In the genomic region with DNA sequence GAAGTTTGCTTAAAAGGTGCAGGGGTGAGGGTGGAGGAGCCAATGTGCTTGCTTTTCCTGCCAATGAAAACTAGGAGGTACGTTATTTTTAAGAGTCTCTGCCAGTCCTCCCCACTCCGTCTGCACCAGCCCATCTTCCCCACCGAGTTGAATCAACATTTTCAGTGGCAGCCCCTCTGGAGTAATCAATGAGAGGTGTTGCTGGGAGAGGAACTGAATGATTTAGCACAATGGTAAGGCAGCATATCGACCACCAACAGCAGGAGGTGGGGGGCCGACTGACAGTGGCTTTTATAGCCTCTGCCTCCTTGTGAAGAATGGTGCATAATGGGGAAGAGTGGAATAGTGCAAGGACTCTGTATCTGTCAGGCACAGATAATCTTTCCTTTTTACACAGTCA, we compare ENCODE assay signal across 20 cellular contexts.
DNase-seq lines count a peak whose midpoint lies in the region; ATAC-seq, FAIRE-seq and TF ChIP-seq lines count a peak whose summit lies in the region.
"Had no signal": no experiment of that assay in that cellular context is flagged by ENCODE, and none has a peak within 500 bp of the region (broad histone marks: within the 10 kb centered on the region; RNA-seq: fewer than 3 reads in every experiment).

No MANE protein-coding gene starts in this region.

- H3K36me3 Mint-ChIP-seq in neural progenitor cell (peaks cover 2% of the 10 kb centered on the region), T-cell (no peaks in the 10 kb centered on the region)

- no peaks in the 10 kb centered on the region for H3K79me2 ChIP-seq in H1 (ENCODE audit: control insufficient read depth in 1 of 2, insufficient read depth in 2 of 2, low read length in 2 of 2)
- no peaks in the 10 kb centered on the region for H3K79me2 ChIP-seq in neural progenitor cell (ENCODE audit: low read depth)

- no peak overlapping the region for H2BK5ac ChIP-seq in H1 (ENCODE audit: low read depth, low read length)

- H2AK5ac ChIP-seq in H1 (ENCODE audit: low read depth, low read length), result no peak overlapping the region

- H3K27ac Mint-ChIP-seq in neural progenitor cell (no peak overlapping the region), T-cell (no peak overlapping the region)
- H3K27ac Mint-ChIP-seq: CD4-positive, alpha-beta T cell had no signal

- peak overlapping the region; percentile 56; the same call in 1 of the 2 replicates for H2AFZ ChIP-seq in H1 (ENCODE audit: low read length)
- peak overlapping the region; percentile 80 for H2AFZ ChIP-seq in neural progenitor cell (replicated peaks)

- ATAC-seq in HG02642 (IDR thresholded peaks at IDR 0.05; ENCODE audit: poor library complexity, unreplicated experiment) (no peak), T-cell (replicated peaks in 1 of 4) (no peak)
- ATAC-seq: A549, GM12878, K562 had no signal

- no peaks in the 10 kb centered on the region for H3K27me3 ChIP-seq in H1 (replicated peaks in 1 of 4; ENCODE audit: control insufficient read depth in 3 of 4, extremely low read depth in 1 of 4, insufficient read depth in 3 of 4, low read length in 3 of 4)
- H3K27me3 ChIP-seq in neural progenitor cell, result no peaks in the 10 kb centered on the region

- H3K27ac ChIP-seq in H1 (ENCODE audit: low read depth, low read length) (no peak overlapping the region), neural progenitor cell (no peak overlapping the region)
- H3K27ac ChIP-seq: 22Rv1, A549, C4-2B had no signal

- H3K27me3 Mint-ChIP-seq in neural progenitor cell (ENCODE audit: insufficient read depth, low read depth) (peaks cover 11% of the 10 kb centered on the region), T-cell (no peaks in the 10 kb centered on the region)
- H3K27me3 Mint-ChIP-seq: CD4-positive, alpha-beta T cell had no signal

- H3F3A ChIP-seq in neural progenitor cell (ENCODE audit: low read depth), result no peaks in the 10 kb centered on the region

- H3K18ac ChIP-seq in H1 (ENCODE audit: extremely low read depth, low read length), result no peak overlapping the region

- no peak overlapping the region for H3K14ac ChIP-seq in H1 (ENCODE audit: insufficient read length)

- no peaks in the 10 kb centered on the region for H4K20me1 ChIP-seq in H1 (replicated peaks in 1 of 2; ENCODE audit: control insufficient read depth in 1 of 2, insufficient read depth in 2 of 2, low read length in 2 of 2)
- H4K20me1 ChIP-seq in neural progenitor cell (ENCODE audit: low read depth), result no peaks in the 10 kb centered on the region

- H3K4ac ChIP-seq in H1 (replicated peaks; ENCODE audit: insufficient read length, low read depth, low read length), result no peak overlapping the region

- H4K5ac ChIP-seq in H1 (ENCODE audit: insufficient read length, low read depth, low read length), result no peak overlapping the region

- H3K23ac ChIP-seq in H1 (ENCODE audit: insufficient read length), result no peak overlapping the region

- no peak overlapping the region for H2BK120ac ChIP-seq in H1 (replicated peaks; ENCODE audit: low read depth, low read length)

- no peak overlapping the region for H3K9ac ChIP-seq in H1 (replicated peaks in 1 of 4; ENCODE audit: extremely low read depth in 1 of 4, low read depth in 3 of 4, low read length in 3 of 4)
- no peak overlapping the region for H3K9ac ChIP-seq in neural progenitor cell

- H3K56ac ChIP-seq in H1 (replicated peaks; ENCODE audit: insufficient read length, low read depth, low read length), result no peak overlapping the region

- FAIRE-seq in H1 (lab: Jason Lieb, UNC), result no peak
- FAIRE-seq in GM12892 (lab: Jason Lieb, UNC), result no peak
- FAIRE-seq: GM12878, HTR-8/SVneo, K562 had no signal

- no peaks in the 10 kb centered on the region for H3K79me1 ChIP-seq in H1 (ENCODE audit: low read depth, low read length)

- 56% methylated on average over 5 of the region's 5 CpGs; no CpG with 5 or more reads in 1 of the 2 experiments for WGBS in H1 (ENCODE audit: extremely low coverage in 1 of 2, insufficient coverage in 1 of 2, insufficient read length in 1 of 2, insufficient replicate concordance in 2 of 2, low coverage in 1 of 2, low lambda C conversion rate in 2 of 2, missing lambda C conversion rate in 1 of 2), 2 experiments

- H2BK15ac ChIP-seq in H1 (ENCODE audit: low read length), result no peak overlapping the region

- H4K91ac ChIP-seq in H1 (replicated peaks; ENCODE audit: insufficient read length, low read length), result no peak overlapping the region

- H3K23me2 ChIP-seq in H1 (ENCODE audit: low read depth, low read length), result no peaks in the 10 kb centered on the region

- no peak overlapping the region for H3K4me3 ChIP-seq in H1 (ENCODE audit: extremely low read depth in 1 of 4, insufficient read depth in 2 of 4, low read depth in 3 of 4, low read length in 4 of 4)
- H3K4me3 ChIP-seq in neural progenitor cell, result no peak overlapping the region
- H3K4me3 ChIP-seq: A549, GM12878, K562 had no signal

- no peaks in the 10 kb centered on the region for H3K36me3 ChIP-seq in H1 (ENCODE audit: control insufficient read depth in 2 of 4, insufficient read depth in 4 of 4, low read length in 3 of 4)
- no peaks in the 10 kb centered on the region for H3K36me3 ChIP-seq in neural progenitor cell

- no peaks in the 10 kb centered on the region for H3K9me3 ChIP-seq in H1 (ENCODE audit: insufficient read depth in 2 of 2, low read depth in 1 of 2, low read length in 1 of 2)
- H3K9me3 ChIP-seq in neural progenitor cell (ENCODE audit: low read depth), result no peaks in the 10 kb centered on the region
- H3K9me3 ChIP-seq: A549, Caco-2 had no signal

- peaks cover 0 to 5% (median 2%) of the 10 kb centered on the region in 4 experiments; a peak in 2 of 7 replicates for H3K4me1 ChIP-seq in H1 (replicated peaks in 1 of 4; ENCODE audit: control insufficient read depth in 3 of 4, insufficient read depth in 4 of 4, low read length in 3 of 4)
- H3K4me1 ChIP-seq in neural progenitor cell, result peaks cover 14% of the 10 kb centered on the region
- H3K4me1 ChIP-seq: A549, Caco-2 had no signal

- POLR2A ChIA-PET in H1 (lab: Charles Lee; ENCODE audit: partially characterized antibody), result no interaction called here
- POLR2A ChIA-PET in T-cell (lab: Charles Lee), result no interaction called here

- no peak for TF ChIP-seq POLR2A in H1 (IDR thresholded peaks at IDR 0.05; ENCODE audit: control extremely low read depth in 1 of 2, low read depth in 2 of 2, low read length in 2 of 2)
- no peak for TF ChIP-seq POLR2A in GM12892 (IDR thresholded peaks at IDR 0.05; ENCODE audit: low read depth, low read length)

- H3K9me3 Mint-ChIP-seq in neural progenitor cell (peaks cover 7% of the 10 kb centered on the region), T-cell (peaks cover 3 to 35% (median 16%) of the 10 kb centered on the region in 3 donors)

- no peak overlapping the region; a peak in 1 of 4 replicates for H3K4me2 ChIP-seq in H1 (ENCODE audit: insufficient read depth in 1 of 2, low read depth in 2 of 2, low read length in 2 of 2)
- peak overlapping the region; percentile 14 for H3K4me2 ChIP-seq in neural progenitor cell
- H3K4me2 ChIP-seq: A549 had no signal

- peaks cover 36% of the 10 kb centered on the region for H3K4me1 Mint-ChIP-seq in neural progenitor cell
- no peaks in the 10 kb centered on the region for H3K4me1 Mint-ChIP-seq in T-cell

- DNase-seq in ELF-1 (ENCODE audit: low read depth, low spot score) (peak; percentile 2), H1 (ENCODE audit: low read depth in 1 of 2, low spot score in 2 of 2) (no peak), iPS-NIHi7 (ENCODE audit: extremely low spot score) (peak; percentile 18), neural progenitor cell (ENCODE audit: low spot score) (peak; percentile 15), T-cell (no peak), GM20000 (ENCODE audit: low spot score) (no peak), GM12892 (ENCODE audit: insufficient read length) (no peak)
- DNase-seq: AML-193; Caco-2; CD4-positive, alpha-beta T cell; DMS79 treated with DMSO at 0.1 percent for 48 hours; HCEC 1CT; IMR-90 had no signal

- CTCF ChIA-PET in H1 (lab: Charles Lee; ENCODE audit: partially characterized antibody), result no interaction called here
- CTCF ChIA-PET in T-cell (lab: Charles Lee), result no interaction called here

- H4K8ac ChIP-seq in H1 (ENCODE audit: extremely low read depth, insufficient read depth, low read length), result no peak overlapping the region

- no peak overlapping the region for H2BK12ac ChIP-seq in H1 (ENCODE audit: low read depth, low read length)

- H3K4me3 Mint-ChIP-seq in neural progenitor cell (no peak overlapping the region), T-cell (no peak overlapping the region)
- H3K4me3 Mint-ChIP-seq: CD4-positive, alpha-beta T cell had no signal

- TF ChIP-seq CTCF in H1 (IDR thresholded peaks at IDR 0.05; ENCODE audit: control extremely low read depth in 1 of 3, insufficient read depth in 1 of 3, low read depth in 1 of 3, low read length in 3 of 3) (no peak), neural progenitor cell (IDR thresholded peaks at IDR 0.05) (no peak), GM20000 (IDR thresholded peaks at IDR 0.05; ENCODE audit: extremely low read depth, missing control alignments) (no peak)

- H2BK20ac ChIP-seq in H1 (ENCODE audit: low read length), result no peak overlapping the region

- TF ChIP-seq EP300 in H1 (IDR thresholded peaks at IDR 0.05; ENCODE audit: borderline replicate concordance in 1 of 2, low read depth in 2 of 2, low read length in 2 of 2), result no peak

- TF ChIP-seq RAD21 in H1 (IDR thresholded peaks at IDR 0.05 in 1 of 2, conservative IDR thresholded peaks at IDR 0.05 in 1 of 2; ENCODE audit: low read depth in 2 of 2, low read length in 2 of 2), result no peak

TF ChIP-seq in H1, 55 proteins besides CTCF, POLR2A, EP300 and RAD21:
- no peak for TF ChIP-seq SAP30 (IDR thresholded peaks at IDR 0.05; ENCODE audit: insufficient read depth, insufficient replicate concordance, low read length)
- no peak for TF ChIP-seq ASH2L (IDR thresholded peaks at IDR 0.05; ENCODE audit: low read length)

Comparison
In these comparisons a context has a peak if more than half of its experiments do, and no peak if none do; other contexts are left out.
1. DNase-seq: peak in ELF-1 (single experiment), iPS-NIHi7 (single experiment) and neural progenitor cell (single experiment); none in H1 (0 of 2), T-cell (0 of 34), GM20000 (single experiment) and GM12892 (single experiment).